ENCODE assay signal across 8 cellular contexts in the genomic region with DNA sequence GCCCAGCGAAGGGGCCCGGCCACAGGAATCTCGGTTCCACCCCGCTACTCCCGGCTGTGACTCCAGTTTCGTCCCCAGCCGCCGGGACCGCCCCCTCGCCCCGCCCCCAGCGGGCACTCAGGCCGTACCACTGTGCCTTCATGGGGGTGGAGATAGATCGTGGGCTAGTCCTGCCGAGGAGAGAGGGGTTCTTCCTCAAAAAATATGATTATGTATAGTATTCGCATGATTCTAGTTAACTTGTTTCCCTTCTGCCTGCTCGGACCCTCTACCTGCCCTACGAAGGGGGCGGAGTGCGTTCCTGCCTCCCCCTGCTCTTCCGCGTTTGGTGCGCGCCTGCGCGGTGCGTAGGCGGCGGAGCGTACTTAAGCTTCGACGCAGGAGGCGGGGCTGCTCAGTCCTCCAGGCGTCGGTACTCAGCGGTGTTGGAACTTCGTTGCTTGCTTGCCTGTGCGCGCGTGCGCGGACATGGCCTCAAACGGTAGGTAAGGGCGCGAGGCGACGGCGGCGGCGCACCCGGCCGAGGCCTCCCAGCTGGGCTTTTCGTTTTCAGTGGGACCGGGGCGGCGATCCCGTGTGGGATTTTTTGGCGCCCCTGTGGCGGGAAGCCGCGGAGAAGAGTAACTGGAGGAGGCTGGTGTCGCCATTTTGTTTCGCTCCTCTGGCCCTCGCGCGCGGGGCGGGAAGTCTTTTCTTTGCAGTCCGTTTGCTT. TPM values are rescaled to one million over a fixed set of nuclear protein-coding genes. Genes with fewer than 3 reads are reported as not detected.
DNase-seq lines count a peak whose midpoint lies in the region; ATAC-seq and FAIRE-seq lines count a peak whose summit lies in the region.

Gene FUS, plus strand, starts transcription at position 393 of the 712 bp plus-strand sequence. Its CDS starts 76 bp downstream, at position 469.

- DNase-seq in NCI-H1694 (lab: John Stamatoyannopoulos, UW) (peak; percentile 53), T-helper 2 cell (peak; percentile 81 to 94 (median 88)), left ventricle myocardium superior (peak; percentile 95), pulmonary artery endothelial cell (ENCODE audit: low read depth, low spot score) (peak; percentile 49), urothelium cell line (ENCODE audit: low spot score) (peak; percentile 91)

- ATAC-seq in GM18499 (IDR thresholded peaks at IDR 0.05; ENCODE audit: insufficient read depth, unreplicated experiment) (peak; percentile 40), HG02884 (IDR thresholded peaks at IDR 0.05; ENCODE audit: unreplicated experiment) (peak; percentile 42), left ventricle myocardium superior (peak; percentile 88)

- peak; percentile 42 for FAIRE-seq in urothelium cell line (lab: Jason Lieb, UNC)

- peak within 1 kb of the TSS; percentile 99 for H3K27ac ChIP-seq in angular gyrus (ENCODE audit: low read depth, low read length)

- intact Hi-C loops in left ventricle myocardium superior (cut with micrococcal nuclease) = no loop called here

RNA-seq across cellular contexts. Expression of gene FUS, which starts in this region (rescaled TPM):
- 84.8 TPM for total RNA-seq in left ventricle myocardium superior
- 42.0 and 61.1 TPM in 2 replicates for total RNA-seq in pulmonary artery endothelial cell

Comparison
In these comparisons a context has a peak if more than half of its experiments do, and no peak if none do; other contexts are left out.
1. Peak in every context shown above with its lines: DNase-seq, ATAC-seq and H3K27ac ChIP-seq.